ENCODE assay signal across 11 cellular contexts in genomic region chr14:24315243-24315806, GRCh38. TPM values are rescaled to one million over a fixed set of nuclear protein-coding genes. Genes with fewer than 3 reads are reported as not detected.
DNase-seq lines count a peak whose midpoint lies in the region; ATAC-seq and TF ChIP-seq lines count a peak whose summit lies in the region.
"Had no signal": no experiment of that assay in that cellular context is flagged by ENCODE, and none has a peak within 500 bp of the region (broad histone marks: within the 10 kb centered on the region; RNA-seq: fewer than 3 reads in every experiment).

No MANE protein-coding gene starts in this region.

- no peak for DNase-seq in psoas muscle
- no peak for DNase-seq in adrenal gland
- no peak for DNase-seq in midbrain (lab: John Stamatoyannopoulos, UW)
- DNase-seq in activated effector memory CD4-positive, alpha-beta T cell treated with Interleukin-2 at 50 U/mL for 16 hours, result no peak
- DNase-seq in sciatic nerve (ENCODE audit: low spot score), result no peak
- DNase-seq: activated naive CD4-positive, alpha-beta T cell treated with anti-CD3 and anti-CD28 coated beads, Interleukin-2, amount 10 ng/mL, durations not matched to agents 7 days and 5 days; naive B cell; stimulated activated naive CD4-positive, alpha-beta T cell had no signal

- no peak overlapping the region for H2AFZ ChIP-seq in Loucy (ENCODE audit: low read length)

- 76 to 86% methylated on average over 1 to 3 of the region's 10 CpGs for WGBS in gastroesophageal sphincter (ENCODE audit: low coverage in 1 of 2), 2 donors
- WGBS in psoas muscle, 3 donors, result 62 to 81% (median 76%) methylated on average over 10 of the region's 10 CpGs
- 81 to 87% (median 84%) methylated on average over 9 to 10 of the region's 10 CpGs for WGBS in adrenal gland, 4 donors

- peaks cover 51 to 89% (median 86%) of the 10 kb centered on the region in 10 experiments for H3K4me1 ChIP-seq in BLaER1 treated with 17β-estradiol and CSF1 and Interleukin-3, amounts not matched to agents 10 nM and 100 nM
- H3K4me1 ChIP-seq in Loucy (ENCODE audit: insufficient read depth, low read length, poor library complexity, severe bottlenecking) (peaks cover 24% of the 10 kb centered on the region), gastroesophageal sphincter (peaks cover 0 to 62% (median 4%) of the 10 kb centered on the region in 3 donors), psoas muscle (peaks cover 4% of the 10 kb centered on the region), adrenal gland (replicated peaks in 1 of 2) (peaks cover 12 to 40% of the 10 kb centered on the region in 2 donors)

- peaks cover 0 to 4% (median 0%) of the 10 kb centered on the region in 11 experiments; a peak in 5 of 22 replicates for H4K20me1 ChIP-seq in BLaER1 treated with 17β-estradiol and CSF1 and Interleukin-3, amounts not matched to agents 10 nM and 100 nM
- no peaks in the 10 kb centered on the region for H4K20me1 ChIP-seq in Loucy (ENCODE audit: insufficient read depth, low read length, poor library complexity, severe bottlenecking)

- H3K9me2 ChIP-seq in Loucy (replicated peaks; ENCODE audit: low read depth, low read length), result no peaks in the 10 kb centered on the region

- no peaks in the 10 kb centered on the region for H3K9me3 ChIP-seq in BLaER1 treated with 17β-estradiol and CSF1 and Interleukin-3, amounts not matched to agents 10 nM and 100 nM (replicated peaks in 1 of 11)
- no peaks in the 10 kb centered on the region for H3K9me3 ChIP-seq in Loucy (ENCODE audit: insufficient read depth, low read depth, low read length)
- no peaks in the 10 kb centered on the region for H3K9me3 ChIP-seq in gastroesophageal sphincter
- no peaks in the 10 kb centered on the region for H3K9me3 ChIP-seq in psoas muscle
- H3K9me3 ChIP-seq in adrenal gland (replicated peaks in 1 of 3), result no peaks in the 10 kb centered on the region

- no peaks in the 10 kb centered on the region for H3K27me3 ChIP-seq in BLaER1 treated with 17β-estradiol and CSF1 and Interleukin-3, amounts not matched to agents 10 nM and 100 nM
- H3K27me3 ChIP-seq in Loucy (ENCODE audit: insufficient read depth, low read length, poor library complexity, severe bottlenecking) (no peaks in the 10 kb centered on the region), gastroesophageal sphincter (peaks cover 60% of the 10 kb centered on the region), psoas muscle (ENCODE audit: insufficient read depth in 3 of 3, low read length in 2 of 3) (peaks cover 0 to 41% (median 9%) of the 10 kb centered on the region in 3 donors), adrenal gland (no peaks in the 10 kb centered on the region)

- TF ChIP-seq CTCF in Loucy (conservative IDR thresholded peaks at IDR 0.05; ENCODE audit: low read length) (no peak), gastroesophageal sphincter (IDR thresholded peaks at IDR 0.05) (no peak), psoas muscle (IDR thresholded peaks at IDR 0.05) (no peak), adrenal gland (IDR thresholded peaks at IDR 0.05) (no peak)

- peak overlapping the region; percentile 54 to 96 (median 92); a peak in 18 of 22 replicates for H3K27ac ChIP-seq in BLaER1 treated with 17β-estradiol and CSF1 and Interleukin-3, amounts not matched to agents 10 nM and 100 nM
- H3K27ac ChIP-seq in gastroesophageal sphincter, result peak overlapping the region in 3 of 4 donors; percentile 28 to 61 (median 30)
- H3K27ac ChIP-seq in psoas muscle, result peak overlapping the region; percentile 23
- peak overlapping the region in 2 of 5 donors; percentile 68 to 92 for H3K27ac ChIP-seq in adrenal gland

- intact Hi-C loops in psoas muscle (cut with DNase I), result no loop called here
- intact Hi-C loops in adrenal gland (cut with DNase I), result no loop called here
- intact Hi-C loops in sciatic nerve (cut with DNase I), result no loop called here

- no peak for ATAC-seq in gastroesophageal sphincter
- ATAC-seq in psoas muscle, result no peak
- no peak for ATAC-seq in sciatic nerve

- no peak for TF ChIP-seq EP300 in gastroesophageal sphincter (IDR thresholded peaks at IDR 0.05)

- peak overlapping the region; percentile 85 to 100 (median 97) for H3K4me2 ChIP-seq in BLaER1 treated with 17β-estradiol and CSF1 and Interleukin-3, amounts not matched to agents 10 nM and 100 nM
- peak overlapping the region; percentile 65 for H3K4me2 ChIP-seq in Loucy (ENCODE audit: low read depth, low read length, poor library complexity, severe bottlenecking)

- H3K36me3 ChIP-seq in BLaER1 treated with 17β-estradiol and CSF1 and Interleukin-3, amounts not matched to agents 10 nM and 100 nM, result peaks cover 9 to 44% (median 19%) of the 10 kb centered on the region in 11 experiments; a peak in 20 of 22 replicates
- H3K36me3 ChIP-seq in Loucy (ENCODE audit: insufficient read depth, low read length) (no peaks in the 10 kb centered on the region), gastroesophageal sphincter (peaks cover 0 to 2% of the 10 kb centered on the region in 2 donors), psoas muscle (ENCODE audit: insufficient read depth in 1 of 2, low read depth in 1 of 2) (peaks cover 0 to 10% of the 10 kb centered on the region in 2 donors), adrenal gland (replicated peaks in 1 of 2) (no peaks in the 10 kb centered on the region)

- no peaks in the 10 kb centered on the region for H3K79me2 ChIP-seq in Loucy (ENCODE audit: insufficient read depth, low read length)

- no peaks in the 10 kb centered on the region for H3F3A ChIP-seq in Loucy (ENCODE audit: low read depth)

- H3K9ac ChIP-seq in BLaER1 treated with 17β-estradiol and CSF1 and Interleukin-3, amounts not matched to agents 10 nM and 100 nM, result peak overlapping the region; percentile 8 to 91 (median 88); a peak in 13 of 22 replicates
- peak overlapping the region; percentile 57 for H3K9ac ChIP-seq in Loucy (ENCODE audit: low read depth, low read length, poor library complexity, severe bottlenecking)

- peak overlapping the region in 5 of 10 experiments; percentile 16 to 80 (median 71); a peak in 6 of 20 replicates for H3K4me3 ChIP-seq in BLaER1 treated with 17β-estradiol and CSF1 and Interleukin-3, amounts not matched to agents 10 nM and 100 nM
- H3K4me3 ChIP-seq in Loucy (ENCODE audit: low read length, poor library complexity, severe bottlenecking), result no peak overlapping the region
- no peak overlapping the region for H3K4me3 ChIP-seq in gastroesophageal sphincter
- H3K4me3 ChIP-seq in psoas muscle, result peak overlapping the region; percentile 34
- no peak overlapping the region for H3K4me3 ChIP-seq in adrenal gland

- TF ChIP-seq POLR2A in gastroesophageal sphincter (IDR thresholded peaks at IDR 0.05) (no peak), adrenal gland (IDR thresholded peaks at IDR 0.05) (no peak)

RNA-seq across cellular contexts. Expression of gene LTB4R, which starts 4.0 kb away (rescaled TPM):
- total RNA-seq in gastroesophageal sphincter (1 to 10 TPM; 3.0 to 4.2 (median 3.4) TPM), psoas muscle (1 to 10 TPM; 1.1 to 2.1 (median 2.0) TPM), adrenal gland (10 to 100 TPM in 4 of 8 donors, 1 to 10 TPM in 4; 1.4 to 21.0 (median 10.9) TPM), sciatic nerve (6.7 TPM)
- polyA plus RNA-seq in psoas muscle (1 to 10 TPM in 1 of 3 donors, under 1 TPM in 2; 0.35 to 2.0 (median 0.65) TPM), adrenal gland (10 to 100 TPM in 2 of 3 donors, 1 to 10 TPM in 1; 9.4 to 30.2 (median 17.5) TPM)

RNA-seq across cellular contexts. Expression of gene LTB4R2, which starts 5.4 kb away (rescaled TPM):
- total RNA-seq in gastroesophageal sphincter, result 1 to 10 TPM; 2.4 to 5.0 (median 3.4) TPM
- total RNA-seq in psoas muscle, result 1 to 10 TPM in 3 of 4 donors, under 1 TPM in 1; 0.96 to 2.3 (median 1.7) TPM
- polyA plus RNA-seq in psoas muscle, result under 1 TPM; 0.08 to 0.57 (median 0.32) TPM
- total RNA-seq in adrenal gland, result 10 to 100 TPM in 2 of 8 donors, 1 to 10 TPM in 5, under 1 TPM in 1; 0.42 to 11.1 (median 4.5) TPM
- polyA plus RNA-seq in adrenal gland, result 1 to 10 TPM in 2 of 3 donors, under 1 TPM in 1; 0.57 to 2.7 (median 1.8) TPM
- 5.6 TPM for total RNA-seq in sciatic nerve

RNA-seq across cellular contexts. Expression of gene CIDEB, which starts 7.5 kb away (rescaled TPM):
- total RNA-seq in gastroesophageal sphincter (10 to 100 TPM in 2 of 4 donors, 1 to 10 TPM in 2; 4.9 to 12.5 (median 9.5) TPM), psoas muscle (1 to 10 TPM in 3 of 4 donors, under 1 TPM in 1; 0.95 to 2.5 (median 1.8) TPM), adrenal gland (10 to 100 TPM; 16.4 to 62.1 (median 38.1) TPM), sciatic nerve (17.3 TPM)
- polyA plus RNA-seq in psoas muscle (1 to 10 TPM; 1.2 to 2.1 (median 1.3) TPM), adrenal gland (10 to 100 TPM; 17.5 to 73.7 (median 37.4) TPM)

RNA-seq across cellular contexts. Expression of gene NOP9, which starts 15.7 kb away (rescaled TPM):
- total RNA-seq in gastroesophageal sphincter, result 10 to 100 TPM; 19.4 to 29.2 (median 22.8) TPM
- total RNA-seq in psoas muscle, result 10 to 100 TPM; 36.7 to 38.8 (median 37.7) TPM
- polyA plus RNA-seq in psoas muscle, result 10 to 100 TPM; 11.4 to 29.8 (median 16.1) TPM
- 10 to 100 TPM in 7 of 8 donors, 1 to 10 TPM in 1; 9.2 to 28.2 (median 19.2) TPM for total RNA-seq in adrenal gland
- 10 to 100 TPM in 2 of 3 donors, 1 to 10 TPM in 1; 9.1 to 21.1 (median 16.8) TPM for polyA plus RNA-seq in adrenal gland
- total RNA-seq in sciatic nerve, result 21.4 TPM

RNA-seq across cellular contexts. Expression of gene DHRS1, which starts 15.7 kb away (rescaled TPM):
- total RNA-seq in gastroesophageal sphincter (10 to 100 TPM in 3 of 4 donors, 1 to 10 TPM in 1; 8.2 to 33.0 (median 17.7) TPM), psoas muscle (1 to 10 TPM; 1.9 to 3.4 (median 2.7) TPM), adrenal gland (10 to 100 TPM; 21.4 to 68.1 (median 36.9) TPM), sciatic nerve (27.7 TPM)
- polyA plus RNA-seq in psoas muscle (1 to 10 TPM; 1.5 to 6.4 (median 3.4) TPM), adrenal gland (10 to 100 TPM; 19.8 to 38.7 (median 37.6) TPM)
